12 cellular contexts compared by ENCODE assay signal in the genomic region with DNA sequence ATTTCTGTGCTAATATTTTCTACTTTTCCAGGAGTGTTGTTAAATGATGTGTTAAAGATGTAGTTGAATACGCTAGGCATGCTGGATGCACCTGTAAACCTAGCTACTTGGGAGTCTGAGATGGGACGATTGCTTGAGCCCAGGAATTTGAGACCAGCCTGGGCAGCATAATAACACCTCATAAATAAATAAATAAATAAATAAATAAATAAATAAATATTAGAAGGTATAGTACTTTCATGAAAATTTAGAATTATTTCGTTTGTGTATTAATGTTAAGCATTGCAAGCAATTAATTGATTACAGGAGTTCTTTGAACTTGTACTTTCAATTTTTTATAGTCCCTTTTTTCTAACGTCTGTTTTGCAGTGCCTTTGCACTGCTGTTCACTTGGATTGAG.
"Had no signal": no experiment of that assay in that cellular context is flagged by ENCODE, and none has a peak within 500 bp of the region (broad histone marks: within the 10 kb centered on the region; RNA-seq: fewer than 3 reads in every experiment).

No MANE protein-coding gene starts in this region.

- H3K27ac ChIP-seq: HL-60, KMS-11 had no signal

- FAIRE-seq: H1, H54, HepG2 had no signal

- H3K27ac Mint-ChIP-seq: GM23338, H9, HFFc6 had no signal

- H3K4me3 Mint-ChIP-seq: GM23338, H9, HFFc6, IgD-negative memory B cell had no signal

- ATAC-seq: GM23338, HepG2 had no signal

- H3K9me3 Mint-ChIP-seq: GM23338, H9, HFFc6, IgD-negative memory B cell had no signal

- H3K4me1 Mint-ChIP-seq: GM23338, H9 had no signal

- H3K27me3 Mint-ChIP-seq: IgD-negative memory B cell had no signal

- DNase-seq: H9, HCEC 1CT, HFFc6, Karpas-422, KBM-7 had no signal

- H3K4me3 ChIP-seq: GM23338 had no signal
